Comparison of ENCODE assay signal across 9 cellular contexts in the genomic region with DNA sequence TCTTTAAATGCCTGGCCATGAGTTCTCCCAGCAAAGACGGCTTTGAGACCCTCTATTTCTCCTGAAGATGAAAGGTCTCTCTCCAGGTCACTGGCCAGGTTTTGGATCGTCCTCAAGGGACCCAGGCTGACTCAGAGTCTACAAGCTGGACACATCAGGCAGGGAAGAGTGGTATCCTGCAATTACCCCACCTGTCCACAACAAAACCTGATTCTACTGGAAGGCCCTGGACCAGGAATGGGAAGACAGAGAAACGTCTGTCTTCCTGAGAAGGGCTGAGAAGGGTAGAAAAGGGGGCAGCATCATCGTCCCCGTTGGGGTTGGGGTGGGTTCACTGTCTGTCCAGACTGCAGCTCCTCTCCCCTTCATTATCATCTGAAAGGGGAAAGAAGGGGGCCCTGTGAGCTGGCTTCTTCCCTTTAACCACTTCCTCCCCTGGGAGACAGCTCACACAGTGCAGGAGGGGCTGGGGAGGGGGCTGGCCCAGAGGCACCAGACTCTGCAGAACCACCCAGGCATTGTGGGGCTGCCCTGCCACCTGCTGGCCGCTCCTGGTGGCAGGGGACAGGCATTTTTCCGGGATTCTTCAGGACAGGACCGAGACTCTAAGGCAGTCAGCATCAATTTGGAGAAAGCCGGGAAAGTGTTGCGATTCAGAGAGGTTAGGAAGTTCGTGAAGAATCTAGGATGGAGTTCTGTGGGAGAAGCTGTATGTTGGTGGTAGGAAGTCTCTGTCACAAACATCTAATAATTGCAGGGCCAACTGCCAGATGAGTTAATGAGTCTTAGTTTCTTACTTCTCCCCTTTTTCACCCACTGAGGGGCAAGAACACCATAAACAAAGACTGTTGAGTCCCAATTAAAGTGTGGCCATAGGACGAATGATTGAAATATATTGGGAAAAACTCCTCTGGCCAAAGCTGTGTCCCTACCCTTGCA. TPM values are rescaled to one million over a fixed set of nuclear protein-coding genes. Genes with fewer than 3 reads are reported as not detected.
DNase-seq lines count a peak whose midpoint lies in the region; ATAC-seq and TF ChIP-seq lines count a peak whose summit lies in the region.
"Had no signal": no experiment of that assay in that cellular context is flagged by ENCODE, and none has a peak within 500 bp of the region (broad histone marks: within the 10 kb centered on the region; RNA-seq: fewer than 3 reads in every experiment).

No MANE protein-coding gene starts in this region.

- peaks cover 5% of the 10 kb centered on the region for H3K9me3 Mint-ChIP-seq in activated T-cell treated with anti-CD3 and anti-CD28 coated beads, Interleukin-2, amount 50 U/mL, for 4 hours
- H3K9me3 Mint-ChIP-seq: stimulated activated naive CD8-positive, alpha-beta T cell treated with anti-CD3 and anti-CD28 coated beads, Interleukin-15, Interleukin-2, amounts not matched to agents 100 ng/mL and 50 ng/mL, for 24 hours had no signal

- H3K4me3 Mint-ChIP-seq in activated T-cell treated with anti-CD3 and anti-CD28 coated beads, Interleukin-2, amount 50 U/mL, for 4 hours, result no peak overlapping the region
- H3K4me3 Mint-ChIP-seq: stimulated activated naive CD8-positive, alpha-beta T cell treated with anti-CD3 and anti-CD28 coated beads, Interleukin-15, Interleukin-2, amounts not matched to agents 100 ng/mL and 50 ng/mL, for 24 hours had no signal

- peaks cover 14% of the 10 kb centered on the region for H3K27me3 Mint-ChIP-seq in activated T-cell treated with anti-CD3 and anti-CD28 coated beads, Interleukin-2, amount 50 U/mL, for 4 hours (ENCODE audit: low read depth)
- H3K27me3 Mint-ChIP-seq: stimulated activated naive CD8-positive, alpha-beta T cell treated with anti-CD3 and anti-CD28 coated beads, Interleukin-15, Interleukin-2, amounts not matched to agents 100 ng/mL and 50 ng/mL, for 24 hours had no signal

- peak in 1 of 2 donors; percentile 70 for ATAC-seq in activated T-cell treated with anti-CD3 and anti-CD28 coated beads, Interleukin-2, amount 50 U/mL, for 4 hours
- ATAC-seq in omental fat pad (ENCODE audit: low FRiP score) (no peak), HG02970 (IDR thresholded peaks at IDR 0.05; ENCODE audit: low FRiP score, unreplicated experiment) (no peak)

- no peaks in the 10 kb centered on the region for H3K4me1 Mint-ChIP-seq in activated T-cell treated with anti-CD3 and anti-CD28 coated beads, Interleukin-2, amount 50 U/mL, for 4 hours (ENCODE audit: low read depth)

- H3K36me3 Mint-ChIP-seq in activated T-cell treated with anti-CD3 and anti-CD28 coated beads, Interleukin-2, amount 50 U/mL, for 4 hours (ENCODE audit: insufficient read depth), result no peaks in the 10 kb centered on the region

- peak; percentile 6 for DNase-seq in NCI-H510A treated with DMSO at 0.1 percent for 48 hours (lab: John Stamatoyannopoulos, UW)
- no peak for DNase-seq in NCI-H510A (lab: John Stamatoyannopoulos, UW)
- DNase-seq in NCI-H2171 (lab: John Stamatoyannopoulos, UW), result peak; percentile 70
- DNase-seq in activated T-cell treated with anti-CD3 and anti-CD28 coated beads, Interleukin-2, amount 50 U/mL, for 4 hours, result peak; percentile 16
- peak; percentile 2 for DNase-seq in glomerular visceral epithelial cell (ENCODE audit: extremely low spot score)
- peak; percentile 32 for DNase-seq in omental fat pad (ENCODE audit: low spot score)
- DNase-seq in GOT3 (lab: John Stamatoyannopoulos, UW), result no peak

- TF ChIP-seq CTCF in omental fat pad (IDR thresholded peaks at IDR 0.05), result peak in 2 of 3 donors; percentile 60 to 61

RNA-seq across cellular contexts. Expression of a gene that starts 57.6 kb away (rescaled TPM):
- not detected for total RNA-seq in activated T-cell treated with anti-CD3 and anti-CD28 coated beads, Interleukin-2, amount 50 U/mL, for 4 hours
- total RNA-seq in omental fat pad, result 1 to 10 TPM in 1 of 4 donors, under 1 TPM in 1, not detected in 2; 0.25 to 1.9 TPM

Comparison
In these comparisons a context has a peak if more than half of its experiments do, and no peak if none do; other contexts are left out.
1. DNase-seq: peak in NCI-H510A treated with DMSO at 0.1 percent for 48 hours (single experiment), NCI-H2171 (single experiment), activated T-cell treated with anti-CD3 and anti-CD28 coated beads, Interleukin-2, amount 50 U/mL, for 4 hours (single experiment), glomerular visceral epithelial cell (single experiment) and omental fat pad (single experiment); none in NCI-H510A (single experiment) and GOT3 (single experiment).